ENCODE assay signal across 22 cellular contexts in genomic region chr7:39515556-39516228, GRCh38.
"Had no signal": no experiment of that assay in that cellular context is flagged by ENCODE, and none has a peak within 500 bp of the region (broad histone marks: within the 10 kb centered on the region; RNA-seq: fewer than 3 reads in every experiment).

No MANE protein-coding gene starts in this region.

- H3K36me3 ChIP-seq: Peyer's patch, SJCRH30 had no signal

- H3K4me3 ChIP-seq: PC-9, Peyer's patch, SJCRH30 had no signal

- H3K4me1 ChIP-seq: Peyer's patch, SJCRH30 had no signal

- DNase-seq: Kasumi-1, MM.1S, NCI-H1092 treated with DMSO at 0.1 percent for 48 hours, NCI-H1436, NCI-H187, NCI-H2029, NCI-H2081 treated with DMSO at 0.1 percent for 48 hours, NCI-H2171, NCI-H226, NCI-H446, NCI-H510A, NCI-H524 treated with DMSO at 0.1 percent for 48 hours, NCI-H69, NCI-H774, PC-9, Peyer's patch, SHP77 treated with DMSO at 0.1 percent for 48 hours had no signal

- H3K9me3 ChIP-seq: Peyer's patch, SJCRH30 had no signal

- ATAC-seq: Right ventricle myocardium inferior, SK-N-SH treated with all-trans-retinoic acid at 6 μM for 48 hours had no signal

- H3K27me3 ChIP-seq: Peyer's patch, SJCRH30 had no signal

- H3K27ac ChIP-seq: HL-60, KMS-11, PC-9, Peyer's patch, SJCRH30 had no signal

- H3K9ac ChIP-seq: KMS-11 had no signal

- H3K4me2 ChIP-seq: KMS-11, PC-9 had no signal

- H2AFZ ChIP-seq: PC-9 had no signal
